In the genomic region with DNA sequence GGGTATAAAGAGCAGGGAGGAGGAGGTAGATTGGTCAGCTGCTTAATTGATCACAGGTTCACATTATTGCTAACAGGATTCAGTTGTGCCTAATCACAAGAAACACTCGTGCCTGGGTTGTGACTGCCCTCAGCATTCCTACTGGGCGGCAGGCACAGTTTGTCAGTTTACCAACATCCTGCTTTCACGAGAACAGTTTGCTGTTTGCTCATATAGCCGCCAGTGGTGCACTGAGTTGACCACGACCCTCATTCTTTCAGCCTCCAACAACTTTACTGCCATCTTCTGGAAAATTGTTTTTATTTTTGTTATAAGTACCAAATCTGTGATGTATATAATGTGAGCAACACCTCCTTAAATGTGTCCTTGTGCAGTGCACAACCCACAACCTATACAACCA, we compare ENCODE assay signal across 23 cellular contexts. TPM values are rescaled to one million over a fixed set of nuclear protein-coding genes. Genes with fewer than 3 reads are reported as not detected.
DNase-seq lines count a peak whose midpoint lies in the region; ATAC-seq, FAIRE-seq and TF ChIP-seq lines count a peak whose summit lies in the region.
"Had no signal": no experiment of that assay in that cellular context is flagged by ENCODE, and none has a peak within 500 bp of the region (broad histone marks: within the 10 kb centered on the region; RNA-seq: fewer than 3 reads in every experiment).

No MANE protein-coding gene starts in this region.

- BruUV-seq in K562 (replicated peaks; lab: Mats Ljungman, UMichigan) (no TSS peak), Calu3 (replicated peaks; lab: Mats Ljungman, UMichigan) (no TSS peak)

- no peak for FAIRE-seq in K562 (lab: Jason Lieb, UNC)
- FAIRE-seq: HTR-8/SVneo, islet of Langerhans had no signal

- H3K36me3 ChIP-seq in K562 (ENCODE audit: control insufficient read depth, insufficient read depth, low read length) (no peaks in the 10 kb centered on the region), endodermal cell (ENCODE audit: control insufficient read depth, insufficient read depth, low read length) (no peaks in the 10 kb centered on the region)
- H3K36me3 ChIP-seq: vagina had no signal

- no peak for TF ChIP-seq RAD21 in K562 (CRISPR knock-in tag; conservative IDR thresholded peaks at IDR 0.05 in 1 of 2, IDR thresholded peaks at IDR 0.05 in 1 of 2)

- TF ChIP-seq EP300 in K562 (IDR thresholded peaks at IDR 0.05; ENCODE audit: low read length) = no peak

- H2AFZ ChIP-seq in K562 (ENCODE audit: low read depth, low read length) = peak overlapping the region; percentile 14; the same call in 1 of the 2 replicates

- CTCF ChIA-PET in K562 (lab: Yijun Ruan, JAX; ENCODE audit: low intra/inter-chr PET ratio) (no interaction called here), Calu3 (lab: Charles Lee) (no interaction called here)

- TF ChIP-seq POLR2A in K562 (conservative IDR thresholded peaks at IDR 0.05) = no peak

- H3K9me3 Mint-ChIP-seq in Calu3 (ENCODE audit: low read depth, unreplicated experiment) = no peaks in the 10 kb centered on the region
- H3K9me3 Mint-ChIP-seq in endodermal cell = no peaks in the 10 kb centered on the region
- H3K9me3 Mint-ChIP-seq: activated naive CD8-positive, alpha-beta T cell treated with anti-CD3 and anti-CD28 coated beads for 36 hours; brain; memory B cell; naive thymus-derived CD8-positive, alpha-beta T cell had no signal

- H3K4me1 Mint-ChIP-seq in Calu3 (ENCODE audit: low read depth, unreplicated experiment) = peaks cover 9% of the 10 kb centered on the region
- H3K4me1 Mint-ChIP-seq in endodermal cell = no peaks in the 10 kb centered on the region

- H3K4me1 ChIP-seq in K562 (replicated peaks in 1 of 2; ENCODE audit: control insufficient read depth in 2 of 2, insufficient read depth in 2 of 2, low read length in 2 of 2) = no peaks in the 10 kb centered on the region
- no peaks in the 10 kb centered on the region for H3K4me1 ChIP-seq in endodermal cell (ENCODE audit: control insufficient read depth, insufficient read depth, low read length)
- H3K4me1 ChIP-seq: vagina had no signal

- TF ChIP-seq CTCF in K562 (IDR thresholded peaks at IDR 0.05 in 2 of 3, conservative IDR thresholded peaks at IDR 0.05 in 1 of 3; ENCODE audit: insufficient read depth in 2 of 3, low read depth in 1 of 3, low read length in 3 of 3) (0 out of 6 replicates have a peak, but pooled peaks of 2 of the 3 experiments have one; percentile 4 to 13), Calu3 (IDR thresholded peaks at IDR 0.05; ENCODE audit: unreplicated experiment) (no peak), endodermal cell (conservative IDR thresholded peaks at IDR 0.05) (no peak)

- DNase-seq in EH (ENCODE audit: low read depth) (peak; percentile 22), KBM-7 (peak; percentile 26), K562 (ENCODE audit: extremely low read depth in 1 of 4, low spot score in 3 of 4) (no peak), inferior parietal cortex (ENCODE audit: extremely low spot score) (peak; percentile 33), NCI-H2029 treated with DMSO at 0.1 percent for 48 hours (lab: John Stamatoyannopoulos, UW) (no peak), Calu3 (no peak), endodermal cell (no peak)
- DNase-seq: activated CD8-positive, alpha-beta T cell treated with anti-CD3 and anti-CD28 coated beads, Interleukin-2, amount 10 ng/mL, durations not matched to agents 7 days and 5 days; activated naive CD8-positive, alpha-beta T cell treated with anti-CD3 and anti-CD28 coated beads for 36 hours; activated T-cell treated with anti-CD3 and anti-CD28 coated beads, Interleukin-2, amount 50 U/mL, for 48 hours; erythroblast; naive thymus-derived CD8-positive, alpha-beta T cell; NCI-H187; NCI-H345; Right ventricle myocardium superior; stimulated activated CD4-positive, alpha-beta T cell treated with anti-CD3 and anti-CD28 coated beads, Interleukin-4, amount 100 ng/mL, for 1 hour; T-helper 17 cell had no signal

- POLR2A ChIA-PET in K562 (lab: Yijun Ruan, JAX) = interaction anchor here (0.6 kb wide), 1 partner anchor 371 kb away, joined by 3 read pairs; no protein-coding TSS in a partner anchor

- in situ Hi-C loops in KBM-7 (cut with MboI; ENCODE audit: low pct_unique_long_range_greater_than_20kb, low sequenced_read_pairs) = no loop called here
- in situ Hi-C loops in K562 (cut with MboI) = no loop called here

- H3K4me3 ChIP-seq in K562 (no peak overlapping the region), endodermal cell (ENCODE audit: low read length) (no peak overlapping the region)
- H3K4me3 ChIP-seq: vagina had no signal

- no peaks in the 10 kb centered on the region for H3K9me1 ChIP-seq in K562 (ENCODE audit: control insufficient read depth, insufficient read depth, low read length)

- no peaks in the 10 kb centered on the region for H3K27me3 ChIP-seq in K562 (ENCODE audit: control insufficient read depth in 2 of 2, insufficient read depth in 2 of 2, low read length in 2 of 2)
- H3K27me3 ChIP-seq in endodermal cell (ENCODE audit: control insufficient read depth, insufficient read depth, low read length, poor library complexity, severe bottlenecking) = no peaks in the 10 kb centered on the region
- H3K27me3 ChIP-seq: vagina had no signal

- intact Hi-C loops in K562 (cut with micrococcal nuclease) (loop anchor here (5.0 kb wide), 1 partner anchor 53 kb away; no protein-coding TSS in a partner anchor), Calu3 (cut with micrococcal nuclease; ENCODE audit: unreplicated experiment) (no loop called here)

- H3K4me2 ChIP-seq in K562 (ENCODE audit: insufficient read depth, low read length) = no peak overlapping the region

- no peak overlapping the region for H3K4me3 Mint-ChIP-seq in Calu3 (ENCODE audit: low read depth, unreplicated experiment)
- H3K4me3 Mint-ChIP-seq in endodermal cell = no peak overlapping the region
- H3K4me3 Mint-ChIP-seq: activated CD8-positive, alpha-beta T cell treated with anti-CD3 and anti-CD28 coated beads, Interleukin-2, amount 10 ng/mL, durations not matched to agents 7 days and 5 days; activated naive CD8-positive, alpha-beta T cell treated with anti-CD3 and anti-CD28 coated beads for 36 hours; brain; memory B cell; naive thymus-derived CD8-positive, alpha-beta T cell; T-helper 17 cell had no signal

- H3K27ac ChIP-seq in K562 (ENCODE audit: extremely low read depth, low read depth, low read length) (no peak overlapping the region), endodermal cell (ENCODE audit: low read depth, low read length) (no peak overlapping the region)
- H3K27ac ChIP-seq: vagina had no signal

- 29% methylated on average over 5 of the region's 5 CpGs for WGBS in K562 (ENCODE audit: insufficient coverage, low coverage, missing lambda C conversion rate)
- WGBS in endodermal cell (ENCODE audit: insufficient coverage in 1 of 2, insufficient read length in 1 of 2), 2 experiments = 80 to 81% methylated on average over 2 to 5 of the region's 5 CpGs

- H4K20me1 ChIP-seq in K562 (replicated peaks; ENCODE audit: control insufficient read depth, insufficient read depth, low read length) = no peaks in the 10 kb centered on the region

- H3K36me3 Mint-ChIP-seq in Calu3 (ENCODE audit: insufficient read depth, unreplicated experiment) (no peaks in the 10 kb centered on the region), endodermal cell (ENCODE audit: low read depth) (no peaks in the 10 kb centered on the region)
- H3K36me3 Mint-ChIP-seq: activated naive CD8-positive, alpha-beta T cell treated with anti-CD3 and anti-CD28 coated beads for 36 hours; brain; memory B cell; naive thymus-derived CD8-positive, alpha-beta T cell had no signal

- H3K27ac Mint-ChIP-seq in Calu3 (ENCODE audit: unreplicated experiment) = no peak overlapping the region
- H3K27ac Mint-ChIP-seq in endodermal cell = no peak overlapping the region
- H3K27ac Mint-ChIP-seq: activated CD8-positive, alpha-beta T cell treated with anti-CD3 and anti-CD28 coated beads, Interleukin-2, amount 10 ng/mL, durations not matched to agents 7 days and 5 days; activated naive CD8-positive, alpha-beta T cell treated with anti-CD3 and anti-CD28 coated beads for 36 hours; memory B cell; naive thymus-derived CD8-positive, alpha-beta T cell; T-helper 17 cell had no signal

- ATAC-seq in K562 = no peak
- no peak for ATAC-seq in HG03565 (IDR thresholded peaks at IDR 0.05; ENCODE audit: unreplicated experiment)
- ATAC-seq: activated CD8-positive, alpha-beta T cell treated with anti-CD3 and anti-CD28 coated beads, Interleukin-2, amount 10 ng/mL, durations not matched to agents 7 days and 5 days; naive thymus-derived CD8-positive, alpha-beta T cell; T-helper 17 cell had no signal

- H3K79me2 ChIP-seq in K562 (ENCODE audit: control insufficient read depth, insufficient read depth, low read length) = no peaks in the 10 kb centered on the region

- no peaks in the 10 kb centered on the region for H3K27me3 Mint-ChIP-seq in Calu3 (ENCODE audit: unreplicated experiment)
- H3K27me3 Mint-ChIP-seq in endodermal cell (ENCODE audit: insufficient read depth) = no peaks in the 10 kb centered on the region
- H3K27me3 Mint-ChIP-seq: activated naive CD8-positive, alpha-beta T cell treated with anti-CD3 and anti-CD28 coated beads for 36 hours; brain; memory B cell; naive thymus-derived CD8-positive, alpha-beta T cell; T-helper 17 cell had no signal

- no peak overlapping the region for H3K9ac ChIP-seq in K562 (ENCODE audit: insufficient read depth in 1 of 2, low read depth in 2 of 2, low read length in 2 of 2)
- no peak overlapping the region for H3K9ac ChIP-seq in endodermal cell (ENCODE audit: extremely low read depth, low read length, poor library complexity, severe bottlenecking)

- H3K9me3 ChIP-seq in K562 (replicated peaks; ENCODE audit: control insufficient read depth, insufficient read depth, low read depth, low read length) (no peaks in the 10 kb centered on the region), endodermal cell (ENCODE audit: control insufficient read depth, low read length) (no peaks in the 10 kb centered on the region)
- H3K9me3 ChIP-seq: vagina had no signal

RNA-seq across cellular contexts. Expression of a gene that starts 16.2 kb away (rescaled TPM):
- total RNA-seq in K562 (2011; cell fraction: chromatin; rRNA removed; ENCODE audit: low replicate concordance) = 16.2 and 28.1 TPM in 2 replicates
- total RNA-seq in K562 (2011; cell fraction: nucleolus; rRNA removed) = 11.6 and 12.2 TPM in 2 replicates
- total RNA-seq in K562 (2011; cell fraction: nucleoplasm; rRNA removed) = 14.7 and 16.6 TPM in 2 replicates
- total RNA-seq in K562 (2014; rRNA removed) (9.0 and 9.3 TPM in 2 replicates), K562 (2014; rRNA removed; fragmentation: Illumina TruSeq; extraction: Trizol) (13.5 and 15.4 TPM in 2 replicates), K562 (2015; rRNA removed; fragmentation: Illumina TruSeq; extraction: Trizol) (12.0 and 12.6 TPM in 2 replicates), K562 (2021) (9.1 and 9.4 TPM in 2 replicates), Calu3 (2022) (11.0 and 13.6 TPM in 2 replicates), endodermal cell (10 to 100 TPM; 15.2 to 18.7 TPM)
- polyA plus RNA-seq in K562 (2011; rRNA removed) (8.0 and 13.4 TPM in 2 replicates), K562 (2014; fragmentation: Illumina TruSeq; extraction: Trizol) (8.0 and 9.2 TPM in 2 replicates), K562 (2014; fragmentation: Nextera tagmentation; extraction: Ambion mirVana) (10 to 100 TPM in 1 of 2 experiments, 1 to 10 TPM in 1; 10.0 to 13.0 TPM), K562 (2014; rRNA removed) (8.3 and 11.7 TPM in 2 replicates)
- 2.1 and 2.2 TPM in 2 replicates for polyA plus RNA-seq in K562 (2011; cell fraction: cytosol; rRNA removed)
- polyA plus RNA-seq in K562 (2011; cell fraction: nucleus; rRNA removed) = 9.7 and 10.9 TPM in 2 replicates
- polyA plus RNA-seq in K562 (2012) = 8.3 and 9.0 TPM in 2 replicates
- polyA minus RNA-seq in K562 (2011; rRNA and poly(A)+ RNA removed) = 13.1 and 16.1 TPM in 2 replicates
- polyA minus RNA-seq in K562 (2011; cell fraction: cytosol; rRNA and poly(A)+ RNA removed) = 4.3 and 5.8 TPM in 2 replicates
- 17.8 and 24.1 TPM in 2 replicates for polyA minus RNA-seq in K562 (2011; cell fraction: nucleus; rRNA and poly(A)+ RNA removed)
- 14.5 TPM for polyA plus RNA-seq in endodermal cell (2013, experiment 1 of 2)
- 13.5 TPM for polyA plus RNA-seq in endodermal cell (2013, experiment 2 of 2)

RNA-seq across cellular contexts. Expression of a gene that starts 25.1 kb away (rescaled TPM):
- total RNA-seq in K562 (2011; cell fraction: chromatin; rRNA removed; ENCODE audit: low replicate concordance) = 2.7 and 4.8 TPM in 2 replicates
- total RNA-seq in K562 (2011; cell fraction: nucleolus; rRNA removed) = 1.5 and 2.8 TPM in 2 replicates
- total RNA-seq in K562 (2011; cell fraction: nucleoplasm; rRNA removed) = 3.0 and 3.9 TPM in 2 replicates
- 2.4 and 2.6 TPM in 2 replicates for total RNA-seq in K562 (2014; rRNA removed)
- 2.0 TPM in 2 replicates for total RNA-seq in K562 (2014; rRNA removed; fragmentation: Illumina TruSeq; extraction: Trizol)
- 1.5 and 1.7 TPM in 2 replicates for total RNA-seq in K562 (2015; rRNA removed; fragmentation: Illumina TruSeq; extraction: Trizol)
- total RNA-seq in K562 (2021) = 3.1 and 3.4 TPM in 2 replicates
- 6.9 and 9.7 TPM in 2 replicates for polyA plus RNA-seq in K562 (2011; rRNA removed)
- 7.4 and 14.6 TPM in 2 replicates for polyA plus RNA-seq in K562 (2011; cell fraction: cytosol; rRNA removed)
- polyA plus RNA-seq in K562 (2011; cell fraction: nucleus; rRNA removed) = 6.1 and 6.9 TPM in 2 replicates
- polyA plus RNA-seq in K562 (2012) = 3.6 and 10.4 TPM in 2 replicates
- polyA plus RNA-seq in K562 (2014; fragmentation: Illumina TruSeq; extraction: Trizol) = 3.4 and 3.7 TPM in 2 replicates
- 1 to 10 TPM; 1.0 to 1.8 TPM for polyA plus RNA-seq in K562 (2014; fragmentation: Nextera tagmentation; extraction: Ambion mirVana)
- polyA plus RNA-seq in K562 (2014; rRNA removed) = 2.7 and 5.3 TPM in 2 replicates
- 4.3 and 5.9 TPM in 2 replicates for polyA minus RNA-seq in K562 (2011; rRNA and poly(A)+ RNA removed)
- 3.0 and 3.6 TPM in 2 replicates for polyA minus RNA-seq in K562 (2011; cell fraction: cytosol; rRNA and poly(A)+ RNA removed)
- polyA minus RNA-seq in K562 (2011; cell fraction: nucleus; rRNA and poly(A)+ RNA removed) = 1.3 and 3.2 TPM in 2 replicates
- total RNA-seq in Calu3 (2022) = 12.2 TPM in 2 replicates
- 1 to 10 TPM; 1.7 to 4.1 TPM for total RNA-seq in endodermal cell
- polyA plus RNA-seq in endodermal cell (2013, experiment 1 of 2) = 6.6 TPM
- 4.6 TPM for polyA plus RNA-seq in endodermal cell (2013, experiment 2 of 2)

Comparison
In these comparisons a context has a peak if more than half of its experiments do, and no peak if none do; other contexts are left out.
1. DNase-seq: peak in EH (single experiment), KBM-7 (single experiment) and inferior parietal cortex (single experiment); none in K562 (0 of 4), NCI-H2029 treated with DMSO at 0.1 percent for 48 hours (single experiment), Calu3 (single experiment) and endodermal cell (single experiment).
2. CTCF ChIP-seq: peak in K562 (2 of 3); none in Calu3 (single experiment) and endodermal cell (single experiment).